In genomic region chr6:42086046-42086664, GRCh38 we compare ENCODE assay signal across 1 cellular context.
TF ChIP-seq lines count a peak whose summit lies in the region.

No MANE protein-coding gene starts in this region.

TF ChIP-seq in HepG2, 621 proteins besides CTCF, POLR2A, EP300 and RAD21:
- TF ChIP-seq, protein P1, sequence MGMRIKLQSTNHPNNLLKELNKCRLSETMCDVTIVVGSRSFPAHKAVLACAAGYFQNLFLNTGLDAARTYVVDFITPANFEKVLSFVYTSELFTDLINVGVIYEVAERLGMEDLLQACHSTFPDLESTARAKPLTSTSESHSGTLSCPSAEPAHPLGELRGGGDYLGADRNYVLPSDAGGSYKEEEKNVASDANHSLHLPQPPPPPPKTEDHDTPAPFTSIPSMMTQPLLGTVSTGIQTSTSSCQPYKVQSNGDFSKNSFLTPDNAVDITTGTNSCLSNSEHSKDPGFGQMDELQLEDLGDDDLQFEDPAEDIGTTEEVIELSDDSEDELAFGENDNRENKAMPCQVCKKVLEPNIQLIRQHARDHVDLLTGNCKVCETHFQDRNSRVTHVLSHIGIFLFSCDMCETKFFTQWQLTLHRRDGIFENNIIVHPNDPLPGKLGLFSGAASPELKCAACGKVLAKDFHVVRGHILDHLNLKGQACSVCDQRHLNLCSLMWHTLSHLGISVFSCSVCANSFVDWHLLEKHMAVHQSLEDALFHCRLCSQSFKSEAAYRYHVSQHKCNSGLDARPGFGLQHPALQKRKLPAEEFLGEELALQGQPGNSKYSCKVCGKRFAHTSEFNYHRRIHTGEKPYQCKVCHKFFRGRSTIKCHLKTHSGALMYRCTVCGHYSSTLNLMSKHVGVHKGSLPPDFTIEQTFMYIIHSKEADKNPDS (CRISPR knock-in tag; IDR thresholded peaks at IDR 0.05), result no peak
- no peak for TF ChIP-seq SIN3A (IDR thresholded peaks at IDR 0.05; ENCODE audit: borderline replicate concordance, low read depth, low read length)
- TF ChIP-seq MATR3 (CRISPR knock-in tag; IDR thresholded peaks at IDR 0.05), result no peak
- TF ChIP-seq SMC3 (IDR thresholded peaks at IDR 0.05; ENCODE audit: low read length), result peak; percentile 20; the same call in 1 of the 2 replicates
- TF ChIP-seq MNT (IDR thresholded peaks at IDR 0.05), result peak; percentile 74
- TF ChIP-seq NFKB2 (CRISPR knock-in tag; IDR thresholded peaks at IDR 0.05; ENCODE audit: borderline replicate concordance), result no peak
- no peak for TF ChIP-seq HES4 (CRISPR knock-in tag; IDR thresholded peaks at IDR 0.05; ENCODE audit: borderline replicate concordance)
- no peak for TF ChIP-seq ZBTB4 (CRISPR knock-in tag; IDR thresholded peaks at IDR 0.05; ENCODE audit: borderline replicate concordance)
- 0 out of 2 replicates have a peak, but pooled peaks have one; percentile 6 for TF ChIP-seq STAG1 (CRISPR knock-in tag; IDR thresholded peaks at IDR 0.05)
- TF ChIP-seq ZNF776 (CRISPR knock-in tag; IDR thresholded peaks at IDR 0.05), result no peak
- no peak for TF ChIP-seq ZNF556 (CRISPR knock-in tag; IDR thresholded peaks at IDR 0.05; ENCODE audit: borderline replicate concordance)
- TF ChIP-seq ARHGAP35 (CRISPR knock-in tag; IDR thresholded peaks at IDR 0.05; ENCODE audit: borderline replicate concordance), result no peak
- TF ChIP-seq ZNF263 (CRISPR knock-in tag; IDR thresholded peaks at IDR 0.05), result peak; percentile 76
